9 cellular contexts compared by ENCODE assay signal in the genomic region with DNA sequence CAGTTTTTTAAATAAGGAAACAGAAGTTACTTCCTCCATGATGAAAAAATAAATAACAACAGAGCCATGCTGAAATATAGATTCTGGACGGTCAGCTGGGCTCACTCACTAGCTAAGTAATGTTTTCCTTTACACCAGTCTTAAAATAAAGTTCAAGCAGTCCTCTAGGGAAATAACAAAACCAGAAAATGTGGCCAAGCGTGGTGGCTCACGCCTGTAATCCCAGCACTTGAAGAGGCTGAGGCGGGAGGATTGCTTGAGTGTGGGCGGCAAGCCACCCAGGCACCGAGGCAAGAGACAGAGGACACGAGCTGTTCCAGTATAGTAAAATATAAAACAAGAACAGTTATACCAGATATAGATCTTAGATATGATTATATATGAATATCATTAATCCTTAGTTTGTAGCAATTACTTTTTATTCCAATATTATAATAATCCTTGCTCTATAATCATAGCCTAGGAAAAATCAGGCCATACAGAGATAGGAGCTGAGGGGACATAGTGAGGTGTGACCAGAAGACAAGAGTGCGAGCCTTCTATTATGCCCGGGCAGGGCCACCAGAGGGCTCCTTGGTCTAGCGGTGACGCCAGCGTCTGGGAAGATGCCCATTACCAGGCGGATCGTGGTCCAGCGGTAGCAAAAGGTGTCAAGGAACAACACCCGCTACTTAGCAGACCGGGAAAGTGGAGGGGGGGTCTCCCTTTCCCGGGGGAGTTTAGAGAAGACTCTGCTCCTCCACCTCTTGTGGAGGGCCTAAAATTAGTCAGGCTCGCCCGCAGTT. TPM values are rescaled to one million over a fixed set of nuclear protein-coding genes. Genes with fewer than 3 reads are reported as not detected.
"Had no signal": no experiment of that assay in that cellular context is flagged by ENCODE, and none has a peak within 500 bp of the region (broad histone marks: within the 10 kb centered on the region; RNA-seq: fewer than 3 reads in every experiment).

No MANE protein-coding gene starts in this region.

RNA-seq across cellular contexts. Expression of a gene that starts 28.4 kb away (rescaled TPM):
- total RNA-seq: activated CD4-positive, alpha-beta memory T cell treated with anti-CD3 and anti-CD28 coated beads for 36 hours; activated CD4-positive, alpha-beta T cell treated with anti-CD3 and anti-CD28 coated beads, Interleukin-2, amount 10 ng/mL, durations not matched to agents 7 days and 5 days; activated naive CD4-positive, alpha-beta T cell treated with anti-CD3 and anti-CD28 coated beads, Interleukin-2, amount 50 U/mL, for 72 hours; activated T-cell treated with anti-CD3 and anti-CD28 coated beads, Interleukin-2, amount 50 U/mL, for 4 hours; ascending aorta; body of pancreas; bronchial epithelial cell; NCI-H460; SJSA1 had no signal

RNA-seq across cellular contexts. Expression of a gene that starts 43.6 kb away (rescaled TPM):
- total RNA-seq: activated CD4-positive, alpha-beta memory T cell treated with anti-CD3 and anti-CD28 coated beads for 36 hours; activated CD4-positive, alpha-beta T cell treated with anti-CD3 and anti-CD28 coated beads, Interleukin-2, amount 10 ng/mL, durations not matched to agents 7 days and 5 days; activated naive CD4-positive, alpha-beta T cell treated with anti-CD3 and anti-CD28 coated beads, Interleukin-2, amount 50 U/mL, for 72 hours; activated T-cell treated with anti-CD3 and anti-CD28 coated beads, Interleukin-2, amount 50 U/mL, for 4 hours; ascending aorta; bronchial epithelial cell; NCI-H460; SJSA1 had no signal
